ENCODE assay signal across 8 cellular contexts in genomic region chr7:128739990-128740682, GRCh38. TPM values are rescaled to one million over a fixed set of nuclear protein-coding genes. Genes with fewer than 3 reads are reported as not detected.
A peak's percentile ranks its signal among the peaks of the same experiment; 100 is the strongest.
DNase-seq lines count a peak whose midpoint lies in the region; ATAC-seq, FAIRE-seq and TF ChIP-seq lines count a peak whose summit lies in the region.

No MANE protein-coding gene starts in this region.

- peaks cover 44% of the 10 kb centered on the region for H3K4me1 ChIP-seq in DOHH2 (ENCODE audit: control insufficient read depth, low read length)
- peaks cover 18% of the 10 kb centered on the region for H3K4me1 ChIP-seq in SJCRH30
- H3K4me1 ChIP-seq in esophagus muscularis mucosa: peaks cover 34 to 63% (median 62%) of the 10 kb centered on the region in 4 donors
- peaks cover 9% of the 10 kb centered on the region for H3K4me1 ChIP-seq in parathyroid adenoma

- 5% methylated on average over 13 of the region's 13 CpGs for WGBS in esophagus muscularis mucosa

- H3F3A ChIP-seq in DOHH2 (ENCODE audit: control insufficient read depth, insufficient read depth): 0 out of 2 replicates have a peak, but pooled peaks cover 5% of the 10 kb centered on the region

- H4K20me1 ChIP-seq in DOHH2 (ENCODE audit: control insufficient read depth, insufficient read depth, low read depth, low read length): peaks cover 25% of the 10 kb centered on the region

- H3K9ac ChIP-seq in parathyroid adenoma: no peak overlapping the region

- H3K36me3 ChIP-seq in DOHH2 (ENCODE audit: control insufficient read depth, low read length) (peaks cover 39% of the 10 kb centered on the region), SJCRH30 (peaks cover 8% of the 10 kb centered on the region), esophagus muscularis mucosa (no peaks in the 10 kb centered on the region), parathyroid adenoma (ENCODE audit: control insufficient read depth, insufficient read depth, low read length) (no peaks in the 10 kb centered on the region)

- H3K27me3 ChIP-seq in DOHH2 (ENCODE audit: control insufficient read depth, low read length) (no peaks in the 10 kb centered on the region), SJCRH30 (no peaks in the 10 kb centered on the region), esophagus muscularis mucosa (no peaks in the 10 kb centered on the region), parathyroid adenoma (ENCODE audit: control insufficient read depth, insufficient read depth, low read length) (no peaks in the 10 kb centered on the region)

- TF ChIP-seq POLR2A in esophagus muscularis mucosa (IDR thresholded peaks at IDR 0.05; ENCODE audit: low read depth): no peak
- no peak for TF ChIP-seq POLR2A in GM12892 (IDR thresholded peaks at IDR 0.05; ENCODE audit: low read depth, low read length)

- no peak for TF ChIP-seq CTCF in DOHH2 (IDR thresholded peaks at IDR 0.05; ENCODE audit: low read depth, low read length, poor library complexity, severe bottlenecking)
- TF ChIP-seq CTCF in esophagus muscularis mucosa (IDR thresholded peaks at IDR 0.05): no peak
- TF ChIP-seq CTCF in parathyroid adenoma (IDR thresholded peaks at IDR 0.05): no peak

- H3K9me2 ChIP-seq in DOHH2 (replicated peaks; ENCODE audit: control insufficient read depth, low read length): no peaks in the 10 kb centered on the region

- no peaks in the 10 kb centered on the region for H3K9me3 ChIP-seq in DOHH2 (ENCODE audit: control insufficient read depth, insufficient read depth, low read length)
- H3K9me3 ChIP-seq in SJCRH30 (replicated peaks): no peaks in the 10 kb centered on the region
- no peaks in the 10 kb centered on the region for H3K9me3 ChIP-seq in esophagus muscularis mucosa
- no peaks in the 10 kb centered on the region for H3K9me3 ChIP-seq in parathyroid adenoma (ENCODE audit: control insufficient read depth, low read length)

- no peak for ATAC-seq in sciatic nerve

- no peak for DNase-seq in SJCRH30
- no peak for DNase-seq in esophagus muscularis mucosa (ENCODE audit: extremely low spot score)
- DNase-seq in GM12892 (ENCODE audit: insufficient read length): no peak
- no peak for DNase-seq in COLO829 (ENCODE audit: low spot score)
- no peak for DNase-seq in NCI-H82 (lab: John Stamatoyannopoulos, UW)
- DNase-seq in sciatic nerve (ENCODE audit: low spot score): no peak

- H3K4me3 ChIP-seq in DOHH2 (ENCODE audit: low read length) (peak overlapping the region; percentile 95), SJCRH30 (peak overlapping the region; percentile 72), esophagus muscularis mucosa (peak overlapping the region; percentile 78 to 97 (median 88)), parathyroid adenoma (ENCODE audit: low read depth, low read length) (peak overlapping the region; percentile 94)

- intact Hi-C loops in esophagus muscularis mucosa (cut with DNase I): loop anchor here (5.0 to 10.0 kb wide), 2 partner anchors 52 to 135 kb away; partner anchors contain the start of gene CCDC136
- intact Hi-C loops in sciatic nerve (cut with DNase I): loop anchor here (10.0 kb wide), 1 partner anchor 125 kb away; the partner anchor contains the start of gene ATP6V1F

- H3K27ac ChIP-seq in DOHH2 (ENCODE audit: low read depth, low read length): peak overlapping the region; percentile 52
- peak overlapping the region; percentile 74 for H3K27ac ChIP-seq in SJCRH30
- H3K27ac ChIP-seq in esophagus muscularis mucosa (replicated peaks in 1 of 4): peak overlapping the region; percentile 91 to 99 (median 94)
- peak overlapping the region; percentile 75 for H3K27ac ChIP-seq in parathyroid adenoma

- H2AFZ ChIP-seq in parathyroid adenoma: peak overlapping the region; percentile 86

- H3K4me2 ChIP-seq in DOHH2 (ENCODE audit: low read length): peak overlapping the region; percentile 91
- peak overlapping the region; percentile 67 for H3K4me2 ChIP-seq in parathyroid adenoma (ENCODE audit: low read length)

- no peak for TF ChIP-seq EP300 in esophagus muscularis mucosa (IDR thresholded peaks at IDR 0.05)

- peaks cover 64% of the 10 kb centered on the region for H3K79me2 ChIP-seq in DOHH2 (ENCODE audit: control insufficient read depth, low read length)
- peaks cover 41% of the 10 kb centered on the region for H3K79me2 ChIP-seq in parathyroid adenoma

- no peak for FAIRE-seq in GM12892 (lab: Jason Lieb, UNC)

RNA-seq across cellular contexts. Expression of gene CALU, which starts 1.0 kb away (rescaled TPM):
- total RNA-seq in SJCRH30 (2014; rRNA removed; shearing (Covaris generic)): 290 and 291 TPM in 2 replicates
- total RNA-seq in esophagus muscularis mucosa: 100 to 1,000 TPM; 188 to 269 (median 199) TPM
- polyA plus RNA-seq in GM12892 (2012; ENCODE audit: missing spikeins): 30.8 TPM
- total RNA-seq in sciatic nerve: 96.0 TPM

RNA-seq across cellular contexts. Expression of gene OPN1SW, which starts 35.5 kb away (rescaled TPM):
- not detected in 2 replicates for total RNA-seq in SJCRH30 (2014; rRNA removed; shearing (Covaris generic))
- not detected for total RNA-seq in esophagus muscularis mucosa
- polyA plus RNA-seq in GM12892 (2012; ENCODE audit: missing spikeins): not detected
- not detected for total RNA-seq in sciatic nerve

RNA-seq across cellular contexts. Expression of gene CCDC136, which starts 51.6 kb away (rescaled TPM):
- 11.8 and 16.5 TPM in 2 replicates for total RNA-seq in SJCRH30 (2014; rRNA removed; shearing (Covaris generic))
- total RNA-seq in esophagus muscularis mucosa (10 to 100 TPM; 20.7 to 36.5 (median 33.7) TPM), sciatic nerve (5.9 TPM)
- polyA plus RNA-seq in GM12892 (2012; ENCODE audit: missing spikeins): 2.3 TPM
